8 cellular contexts compared by ENCODE assay signal in the genomic region with DNA sequence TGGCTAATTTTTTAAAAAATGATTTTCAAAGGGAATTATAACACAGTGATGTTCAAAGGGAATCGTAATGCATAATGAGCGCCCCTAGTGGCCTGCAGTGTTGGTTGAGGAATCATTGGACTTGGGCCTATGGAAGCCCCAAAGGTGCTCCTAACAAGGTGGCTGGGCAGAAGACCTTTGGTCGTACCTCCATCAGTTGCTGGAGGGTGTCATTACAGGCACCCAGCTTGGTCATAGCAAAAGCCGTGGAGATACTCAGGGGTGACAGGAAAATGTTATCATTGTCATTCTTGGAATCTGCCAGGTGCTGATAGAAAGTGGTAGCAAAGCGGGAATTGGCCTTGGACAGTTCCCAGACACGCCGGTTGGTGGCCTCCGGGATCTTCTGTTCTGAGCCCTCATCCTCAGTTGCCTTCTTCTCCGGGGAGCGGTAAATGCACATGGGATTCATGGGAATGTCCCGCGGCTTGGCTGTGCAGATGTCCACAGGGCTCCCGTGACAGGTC. TPM values are rescaled to one million over a fixed set of nuclear protein-coding genes. Genes with fewer than 3 reads are reported as not detected.
A peak's percentile ranks its signal among the peaks of the same experiment; 100 is the strongest.
DNase-seq lines count a peak whose midpoint lies in the region; TF ChIP-seq lines count a peak whose summit lies in the region.

No MANE protein-coding gene starts in this region.

- H3K79me2 ChIP-seq in mammary epithelial cell (ENCODE audit: insufficient read depth, low read length) = no peaks in the 10 kb centered on the region
- no peaks in the 10 kb centered on the region for H3K79me2 ChIP-seq in parathyroid adenoma

- H3K9me3 ChIP-seq in mammary epithelial cell (replicated peaks; ENCODE audit: insufficient read depth, low read length) (no peaks in the 10 kb centered on the region), parathyroid adenoma (ENCODE audit: control insufficient read depth, low read length) (no peaks in the 10 kb centered on the region)

- TF ChIP-seq CTCF in GM12864 (IDR thresholded peaks at IDR 0.05; ENCODE audit: low read depth, low read length, missing control alignments) (peak; percentile 87), mammary epithelial cell (conservative IDR thresholded peaks at IDR 0.05 in 1 of 2, IDR thresholded peaks at IDR 0.05 in 1 of 2; ENCODE audit: extremely low read depth in 1 of 2, insufficient read depth in 1 of 2, low read depth in 1 of 2, low read length in 2 of 2) (peak; percentile 70 to 93), parathyroid adenoma (IDR thresholded peaks at IDR 0.05) (peak; percentile 26)

- 90% methylated on average over 10 of the region's 13 CpGs for WGBS in mammary epithelial cell (ENCODE audit: low coverage, missing lambda C conversion rate)

- in situ Hi-C loops in mammary epithelial cell (cut with MboI; ENCODE audit: low sequenced_read_pairs in 2 of 2) = no loop called here

- dilution Hi-C loops in mammary epithelial cell (cut with HindIII; ENCODE audit: low sequenced_read_pairs) = no loop called here

- no peak overlapping the region for H3K4me2 ChIP-seq in mammary epithelial cell (ENCODE audit: insufficient read depth, low read depth, low read length)
- no peak overlapping the region for H3K4me2 ChIP-seq in parathyroid adenoma (ENCODE audit: low read length)

- H3K36me3 ChIP-seq in mammary epithelial cell (ENCODE audit: insufficient read depth, low read length) (no peaks in the 10 kb centered on the region), parathyroid adenoma (ENCODE audit: control insufficient read depth, insufficient read depth, low read length) (no peaks in the 10 kb centered on the region)

- no peak overlapping the region for H2AFZ ChIP-seq in mammary epithelial cell (ENCODE audit: low read depth, low read length)
- no peak overlapping the region for H2AFZ ChIP-seq in parathyroid adenoma

- H3K27ac ChIP-seq in mammary epithelial cell (ENCODE audit: insufficient read depth, low read depth, low read length) (no peak overlapping the region), parathyroid adenoma (no peak overlapping the region)

- intact Hi-C loops in mammary epithelial cell (cut with micrococcal nuclease) = loop anchor here (5.0 kb wide), 1 partner anchor 47 kb away; a partner anchor contains a TSS

- H3K4me3 ChIP-seq in GM12864 (ENCODE audit: low read depth, low read length) = no peak overlapping the region
- no peak overlapping the region for H3K4me3 ChIP-seq in mammary epithelial cell (replicated peaks in 1 of 3; ENCODE audit: insufficient read depth in 1 of 3, low read depth in 2 of 3, low read length in 3 of 3)
- no peak overlapping the region for H3K4me3 ChIP-seq in parathyroid adenoma (ENCODE audit: low read depth, low read length)

- no TSS peak for BruUV-seq in mammary epithelial cell (replicated peaks; lab: Mats Ljungman, UMichigan)

- H4K20me1 ChIP-seq in mammary epithelial cell (ENCODE audit: insufficient read depth, low read length) = no peaks in the 10 kb centered on the region

- H3K9ac ChIP-seq in mammary epithelial cell (ENCODE audit: insufficient read depth, low read length) (no peak overlapping the region), parathyroid adenoma (no peak overlapping the region)

- H3K27me3 ChIP-seq in mammary epithelial cell (ENCODE audit: insufficient read depth, low read length) (no peaks in the 10 kb centered on the region), parathyroid adenoma (ENCODE audit: control insufficient read depth, insufficient read depth, low read length) (no peaks in the 10 kb centered on the region)

- no peaks in the 10 kb centered on the region for H3K4me1 ChIP-seq in mammary epithelial cell (ENCODE audit: insufficient read depth, low read length)
- H3K4me1 ChIP-seq in parathyroid adenoma = no peaks in the 10 kb centered on the region

- CTCF ChIA-PET in mammary epithelial cell (lab: Charles Lee; ENCODE audit: low non-redundant PET) = no interaction called here

- peak; percentile 32 for DNase-seq in 8988T
- no peak for DNase-seq in GM12864 (ENCODE audit: low read depth)
- peak; percentile 2 for DNase-seq in NCI-H748 treated with DMSO at 0.1 percent for 48 hours (lab: John Stamatoyannopoulos, UW)
- peak; percentile 28 for DNase-seq in mammary epithelial cell
- DNase-seq in DMS79 (lab: John Stamatoyannopoulos, UW) = no peak
- DNase-seq in NCI-H2107 treated with DMSO at 0.1 percent for 48 hours (lab: John Stamatoyannopoulos, UW; ENCODE audit: unreplicated experiment) = no peak
- no peak for DNase-seq in OCI-M2 (lab: John Stamatoyannopoulos, UW; ENCODE audit: unreplicated experiment)

RNA-seq across cellular contexts. Expression of a gene that starts 2.7 kb away (rescaled TPM):
- total RNA-seq in mammary epithelial cell = under 1 TPM in 1 of 2 donors, not detected in 1; 0.17 TPM
- polyA plus RNA-seq in mammary epithelial cell = 0.09 TPM
- not detected for polyA minus RNA-seq in mammary epithelial cell

RNA-seq across cellular contexts. Expression of a gene that starts 46.2 kb away (rescaled TPM):
- total RNA-seq in mammary epithelial cell = 1 to 10 TPM; 5.5 to 5.6 TPM
- polyA plus RNA-seq in mammary epithelial cell = 1.7 TPM
- 4.8 TPM for polyA minus RNA-seq in mammary epithelial cell

RNA-seq across cellular contexts. Expression of a gene that starts 46.6 kb away (rescaled TPM):
- 100 to 1,000 TPM; 396 to 722 TPM for total RNA-seq in mammary epithelial cell
- polyA plus RNA-seq in mammary epithelial cell = 459 TPM
- polyA minus RNA-seq in mammary epithelial cell = 174 TPM

Comparison
In these comparisons a context has a peak if more than half of its experiments do, and no peak if none do; other contexts are left out.
1. DNase-seq: peak in 8988T (single experiment), NCI-H748 treated with DMSO at 0.1 percent for 48 hours (single experiment) and mammary epithelial cell (single experiment); none in GM12864 (single experiment), DMS79 (single experiment), NCI-H2107 treated with DMSO at 0.1 percent for 48 hours (single experiment) and OCI-M2 (single experiment).
2. CTCF ChIP-seq: peak in every context shown above with its lines; median percentile 87 in GM12864; 82 in mammary epithelial cell; 26 in parathyroid adenoma.